30 cellular contexts compared by ENCODE assay signal in genomic region chr17:33924105-33924504, GRCh38.
"Had no signal": no experiment of that assay in that cellular context is flagged by ENCODE, and none has a peak within 500 bp of the region (broad histone marks: within the 10 kb centered on the region; RNA-seq: fewer than 3 reads in every experiment).

No MANE protein-coding gene starts in this region.

- H3K36me3 ChIP-seq: gastrocnemius medialis, heart left ventricle, neutrophil, pancreas, prostate gland, right atrium auricular region, suprapubic skin, transverse colon, upper lobe of right lung, uterus had no signal

- H3K4me1 Mint-ChIP-seq: memory B cell; naive B cell; stimulated activated naive CD8-positive, alpha-beta T cell treated with anti-CD3 and anti-CD28 coated beads, Interleukin-15, amount 100 ng/mL, for 72 hours had no signal

- H3K4me3 Mint-ChIP-seq: effector memory CD8-positive, alpha-beta T cell; memory B cell; naive B cell; natural killer cell treated with Interleukin-12 subunit alpha and Interleukin-12 subunit beta and Interleukin-15 and Interleukin-18, amount 100 ng/mL, for 72 hours; neural crest cell; stimulated activated naive CD8-positive, alpha-beta T cell treated with anti-CD3 and anti-CD28 coated beads, Interleukin-15, amount 100 ng/mL, for 72 hours had no signal

- H3K4me3 ChIP-seq: coronary artery, gastrocnemius medialis, heart left ventricle, hepatocyte, lung, pancreas, prostate gland, right atrium auricular region, smooth muscle cell, suprapubic skin, transverse colon, upper lobe of right lung, uterus had no signal

- H3K27me3 ChIP-seq: gastrocnemius medialis, right atrium auricular region, uterus had no signal

- ATAC-seq: effector memory CD8-positive, alpha-beta T cell; gastrocnemius medialis; heart left ventricle; left lobe of liver; pancreas; sciatic nerve; stimulated activated naive CD8-positive, alpha-beta T cell treated with anti-CD3 and anti-CD28 coated beads, Interleukin-15, amount 100 ng/mL, for 72 hours; upper lobe of right lung had no signal

- H3K27ac ChIP-seq: coronary artery, gastrocnemius medialis, heart left ventricle, hepatocyte, neutrophil, pancreas, prostate gland, right atrium auricular region, suprapubic skin, transverse colon, upper lobe of right lung, uterus had no signal

- H3K9me3 Mint-ChIP-seq: effector memory CD8-positive, alpha-beta T cell; memory B cell; natural killer cell treated with Interleukin-12 subunit alpha and Interleukin-12 subunit beta and Interleukin-15 and Interleukin-18, amount 100 ng/mL, for 72 hours; neural crest cell; stimulated activated naive CD8-positive, alpha-beta T cell treated with anti-CD3 and anti-CD28 coated beads, Interleukin-15, amount 100 ng/mL, for 72 hours had no signal

- H3K36me3 Mint-ChIP-seq: memory B cell; naive B cell; natural killer cell treated with Interleukin-12 subunit alpha and Interleukin-12 subunit beta and Interleukin-15 and Interleukin-18, amount 100 ng/mL, for 72 hours had no signal

- H3K9me3 ChIP-seq: gastrocnemius medialis, heart left ventricle, neutrophil, pancreas, prostate gland, right atrium auricular region, suprapubic skin, transverse colon, upper lobe of right lung, uterus had no signal

- H3K79me2 ChIP-seq: hepatocyte had no signal

- H3K27ac Mint-ChIP-seq: effector memory CD8-positive, alpha-beta T cell; memory B cell; naive B cell; natural killer cell treated with Interleukin-12 subunit alpha and Interleukin-12 subunit beta and Interleukin-15 and Interleukin-18, amount 100 ng/mL, for 72 hours; stimulated activated naive CD8-positive, alpha-beta T cell treated with anti-CD3 and anti-CD28 coated beads, Interleukin-15, amount 100 ng/mL, for 72 hours had no signal

- DNase-seq: dermis blood vessel endothelial cell; effector memory CD8-positive, alpha-beta T cell; foreskin fibroblast; gastrocnemius medialis; heart left ventricle; kidney; naive B cell; pancreas; stimulated activated CD4-positive, alpha-beta T cell treated with anti-CD3 and anti-CD28 coated beads, Interleukin-12 subunit alpha, Interleukin-12 subunit beta, amount 100 ng/mL, for 4 hours; stimulated activated CD4-positive, alpha-beta T cell treated with anti-CD3 and anti-CD28 coated beads, Interleukin-1b, Interleukin-23, amount 100 ng/mL, for 48 hours; stimulated activated CD4-positive, alpha-beta T cell treated with anti-CD3 and anti-CD28 coated beads, Interleukin-4, amount 100 ng/mL, for 1 hour; stimulated activated CD8-positive, alpha-beta memory T cell treated with anti-CD3 and anti-CD28 coated beads, Interleukin-4, amount 100 ng/mL, for 48 hours; stimulated activated naive CD4-positive, alpha-beta T cell; stimulated activated naive CD8-positive, alpha-beta T cell treated with anti-CD3 and anti-CD28 coated beads, Interleukin-15, amount 100 ng/mL, for 72 hours; transverse colon; upper lobe of right lung; uterus had no signal

- H3K4me2 ChIP-seq: hepatocyte, smooth muscle cell had no signal

- H3K4me1 ChIP-seq: gastrocnemius medialis, heart left ventricle, pancreas, prostate gland, right atrium auricular region, suprapubic skin, transverse colon, upper lobe of right lung, uterus had no signal

- H2AFZ ChIP-seq: hepatocyte had no signal
